29 cellular contexts compared by ENCODE assay signal in the genomic region with DNA sequence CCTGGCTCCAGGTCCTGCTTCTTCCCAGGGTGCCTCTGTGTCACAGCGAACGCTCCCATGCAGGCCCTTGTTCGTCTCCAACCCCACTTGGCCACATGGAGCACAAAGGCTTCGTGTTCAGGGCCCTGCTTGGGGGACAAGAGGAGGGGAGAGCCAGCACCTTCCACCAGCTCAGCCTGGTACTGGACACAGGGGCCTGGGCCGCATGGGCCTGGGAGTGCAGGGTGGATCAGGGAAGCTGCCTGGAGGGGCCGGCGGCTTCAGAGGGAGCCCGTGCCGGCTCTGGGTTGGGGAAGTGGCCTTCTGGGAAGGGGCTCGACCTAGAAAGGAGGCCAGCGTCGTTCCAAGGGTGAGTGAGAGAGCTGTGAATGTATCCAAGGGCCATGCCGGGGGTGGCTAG. TPM values are rescaled to one million over a fixed set of nuclear protein-coding genes. Genes with fewer than 3 reads are reported as not detected.
"Had no signal": no experiment of that assay in that cellular context is flagged by ENCODE, and none has a peak within 500 bp of the region (broad histone marks: within the 10 kb centered on the region; RNA-seq: fewer than 3 reads in every experiment).

No MANE protein-coding gene starts in this region.

- H3K4me3 ChIP-seq: esophagus squamous epithelium, lung, mucosa of descending colon, ovary, psoas muscle, sigmoid colon, suprapubic skin, transverse colon, upper lobe of right lung, uterus had no signal

- DNase-seq: cortex of kidney; effector memory CD8-positive, alpha-beta T cell; erythroblast; esophagus squamous epithelium; hypothalamus; mesenchymal stem cell; mucosa of descending colon; naive B cell; nucleus accumbens; ovary; psoas muscle; right cardiac atrium; sigmoid colon; stimulated activated CD4-positive, alpha-beta T cell treated with anti-CD3 and anti-CD28 coated beads, Interleukin-15, amount 100 ng/mL, for 24 hours; stimulated activated CD4-positive, alpha-beta T cell treated with anti-CD3 and anti-CD28 coated beads, Interleukin-2, amount 100 ng/mL, for 48 hours; stimulated activated naive B cell treated with anti-CD40 and anti-IgM and Interleukin-4, amounts not matched to agents 10 μg/mL and 1 μg/mL and 100 μg/mL, for 72 hours; transverse colon; upper lobe of right lung; uterus had no signal

- H3K36me3 ChIP-seq: esophagus squamous epithelium, ovary, sigmoid colon, suprapubic skin, transverse colon, upper lobe of right lung, uterus had no signal

- H3K27me3 ChIP-seq: ovary, uterus had no signal

- H3K9me3 ChIP-seq: esophagus squamous epithelium, mucosa of descending colon, ovary, psoas muscle, sigmoid colon, suprapubic skin, transverse colon, upper lobe of right lung, uterus had no signal

- H3K4me1 ChIP-seq: psoas muscle, sigmoid colon, uterus had no signal

- H3K27ac ChIP-seq: esophagus squamous epithelium, ovary, psoas muscle, sigmoid colon, suprapubic skin, transverse colon, upper lobe of right lung, uterus had no signal

- ATAC-seq: effector memory CD8-positive, alpha-beta T cell; left lobe of liver; mucosa of descending colon; natural killer cell treated with Interleukin-12 subunit alpha and Interleukin-12 subunit beta and Interleukin-15 and Interleukin-18, amount 100 ng/mL, for 72 hours; psoas muscle; right cardiac atrium; stimulated activated naive B cell treated with anti-CD40 and anti-IgM and Interleukin-4, amounts not matched to agents 10 μg/mL and 1 μg/mL and 100 μg/mL, for 72 hours; upper lobe of right lung had no signal

RNA-seq across cellular contexts. Expression of gene UMODL1, which starts 53.0 kb away (rescaled TPM):
- total RNA-seq: dermis microvascular lymphatic vessel endothelial cell; esophagus squamous epithelium; frontal cortex; mesothelial cell of epicardium; natural killer cell treated with Interleukin-12 subunit alpha and Interleukin-12 subunit beta and Interleukin-15 and Interleukin-18, amount 100 ng/mL, for 72 hours; neural crest cell; psoas muscle; renal cortical epithelial cell; right cardiac atrium; sigmoid colon; skeletal muscle tissue; uterus had no signal
- polyA plus RNA-seq: psoas muscle, right cardiac atrium had no signal
